9 cellular contexts compared by ENCODE assay signal in the genomic region with DNA sequence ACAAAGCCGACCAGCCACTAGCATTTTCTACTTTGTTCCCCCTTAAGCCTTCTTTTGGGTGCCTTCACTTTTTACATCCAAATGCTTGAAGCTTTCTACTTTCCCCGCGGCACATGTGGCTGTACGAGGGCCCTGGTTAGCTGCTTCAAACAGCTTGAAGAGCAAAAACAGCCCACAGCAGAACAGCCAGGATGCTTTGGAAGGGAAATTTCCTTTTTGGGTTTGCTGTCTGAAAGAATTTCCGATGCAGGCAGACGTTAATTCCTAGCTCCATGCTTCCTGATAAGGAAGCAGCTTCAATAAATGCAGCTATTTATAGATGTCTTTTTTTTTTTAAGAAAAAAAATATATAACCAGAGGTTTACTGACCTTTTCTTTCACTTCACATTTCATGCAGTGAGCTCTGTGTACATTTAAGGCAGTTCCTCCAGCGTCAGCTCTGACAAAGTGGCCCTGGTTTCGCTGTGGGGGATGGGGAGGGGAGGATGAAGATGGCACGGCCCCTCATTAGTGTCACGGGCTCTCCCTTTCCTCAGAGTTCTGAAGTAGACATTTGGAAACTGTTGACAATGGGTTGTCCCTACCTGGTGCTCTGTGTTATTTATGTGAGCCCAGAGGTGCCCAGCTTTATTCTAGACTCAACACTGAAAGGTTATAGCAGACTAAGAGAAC.
DNase-seq lines count a peak whose midpoint lies in the region; FAIRE-seq and TF ChIP-seq lines count a peak whose summit lies in the region.
"Had no signal": no experiment of that assay in that cellular context is flagged by ENCODE, and none has a peak within 500 bp of the region (broad histone marks: within the 10 kb centered on the region; RNA-seq: fewer than 3 reads in every experiment).

No MANE protein-coding gene starts in this region.

- no peak for FAIRE-seq in kidney (lab: Jason Lieb, UNC)
- FAIRE-seq: K562 had no signal

- intact Hi-C loops in activated CD4-positive, alpha-beta memory T cell treated with anti-CD3 and anti-CD28 coated beads for 36 hours (cut with micrococcal nuclease) = no loop called here
- intact Hi-C loops in kidney (cut with DNase I) = no loop called here
- intact Hi-C loops in Caco-2 (cut with micrococcal nuclease; ENCODE audit: unreplicated experiment) = no loop called here

- peaks cover 31% of the 10 kb centered on the region for H3K36me3 Mint-ChIP-seq in activated CD4-positive, alpha-beta memory T cell treated with anti-CD3 and anti-CD28 coated beads for 36 hours
- peaks cover 34% of the 10 kb centered on the region for H3K36me3 Mint-ChIP-seq in activated CD4-positive, alpha-beta memory T cell treated with anti-CD3 and anti-CD28 coated beads, Interleukin-2, amount 10 ng/mL, durations not matched to agents 7 days and 5 days (ENCODE audit: low read depth)
- H3K36me3 Mint-ChIP-seq in type B pancreatic cell (peaks cover 40% of the 10 kb centered on the region), Caco-2 (ENCODE audit: insufficient read depth, unreplicated experiment) (no peaks in the 10 kb centered on the region)

- peak overlapping the region; percentile 16 for H3K4me3 ChIP-seq in OCI-LY3 (ENCODE audit: low read length)
- H3K4me3 ChIP-seq in kidney (ENCODE audit: low read length in 2 of 2) = no peak overlapping the region
- no peak overlapping the region for H3K4me3 ChIP-seq in Caco-2 (ENCODE audit: low read depth, low read length)
- no peak overlapping the region for H3K4me3 ChIP-seq in GM23248
- H3K4me3 ChIP-seq: K562 had no signal

- CTCF ChIA-PET in activated CD4-positive, alpha-beta memory T cell treated with anti-CD3 and anti-CD28 coated beads for 36 hours (lab: Charles Lee) = interaction anchor here (0.6 to 2.1 kb wide), 4 partner anchors 73 to 274 kb away, joined by 3 to 9 read pairs (median 4); no protein-coding TSS in a partner anchor
- CTCF ChIA-PET in activated CD4-positive, alpha-beta memory T cell treated with anti-CD3 and anti-CD28 coated beads, Interleukin-2, amount 10 ng/mL, durations not matched to agents 7 days and 5 days (lab: Charles Lee) = interaction anchor here (0.6 kb wide), 1 partner anchor 265 kb away, joined by 4 read pairs; no protein-coding TSS in a partner anchor
- CTCF ChIA-PET in Caco-2 (lab: Charles Lee) = interaction anchor here (0.6 kb wide), 1 partner anchor 508 kb away, joined by 3 read pairs; no protein-coding TSS in a partner anchor

- H3F3A ChIP-seq in GM23248 (ENCODE audit: insufficient read depth) = peaks cover 21% of the 10 kb centered on the region

- POLR2A ChIA-PET in activated CD4-positive, alpha-beta memory T cell treated with anti-CD3 and anti-CD28 coated beads for 36 hours (lab: Charles Lee) = interaction anchor here (0.6 to 1.5 kb wide), 3 partner anchors 27 to 109 kb away, joined by 3 to 5 read pairs (median 3); no protein-coding TSS in a partner anchor
- POLR2A ChIA-PET in activated CD4-positive, alpha-beta memory T cell treated with anti-CD3 and anti-CD28 coated beads, Interleukin-2, amount 10 ng/mL, durations not matched to agents 7 days and 5 days (lab: Charles Lee) = interaction anchor here (1.0 to 1.4 kb wide), 2 partner anchors 15 to 28 kb away, joined by 3 to 4 read pairs; no protein-coding TSS in a partner anchor
- POLR2A ChIA-PET in Caco-2 (lab: Charles Lee) = no interaction called here

- DNase-seq in activated CD4-positive, alpha-beta memory T cell treated with anti-CD3 and anti-CD28 coated beads for 36 hours = peak; percentile 43
- DNase-seq in activated CD4-positive, alpha-beta memory T cell treated with anti-CD3 and anti-CD28 coated beads, Interleukin-2, amount 10 ng/mL, durations not matched to agents 7 days and 5 days = no peak
- DNase-seq in kidney (no peak), type B pancreatic cell (ENCODE audit: extremely low spot score, unreplicated experiment) (no peak), Caco-2 (no peak), GM23248 (no peak)
- no peak for DNase-seq in stimulated activated CD4-positive, alpha-beta T cell treated with anti-CD3 and anti-CD28 coated beads, Interleukin-2, amount 100 ng/mL, for 48 hours

- 82 to 85% methylated on average over 10 of the region's 10 CpGs for WGBS in GM23248 (ENCODE audit: low coverage in 1 of 2, low lambda C conversion rate in 2 of 2, missing lambda C conversion rate in 2 of 2), 2 experiments

- in situ Hi-C loops in GM23248 (cut with MboI) = no loop called here

- peaks cover 91% of the 10 kb centered on the region for H3K79me2 ChIP-seq in OCI-LY3 (ENCODE audit: low read length)
- peaks cover 12% of the 10 kb centered on the region for H3K79me2 ChIP-seq in GM23248 (ENCODE audit: insufficient read depth)

- H3K36me3 ChIP-seq in OCI-LY3 (replicated peaks; ENCODE audit: low read depth, low read length) (peaks cover 18% of the 10 kb centered on the region), kidney (ENCODE audit: control insufficient read depth in 1 of 2, insufficient read depth in 2 of 2, low read length in 2 of 2) (no peaks in the 10 kb centered on the region), Caco-2 (ENCODE audit: control insufficient read depth, insufficient read depth, low read length) (no peaks in the 10 kb centered on the region; the same call in 1 of the 2 replicates), GM23248 (ENCODE audit: low read depth) (no peaks in the 10 kb centered on the region)

- no peaks in the 10 kb centered on the region for H3K9me3 ChIP-seq in OCI-LY3 (ENCODE audit: insufficient read depth, low read length)
- no peaks in the 10 kb centered on the region for H3K9me3 ChIP-seq in kidney (ENCODE audit: control insufficient read depth in 1 of 2, low read length in 2 of 2)
- no peaks in the 10 kb centered on the region for H3K9me3 ChIP-seq in Caco-2
- H3K9me3 ChIP-seq in GM23248 (ENCODE audit: low read depth) = no peaks in the 10 kb centered on the region

- TF ChIP-seq CTCF in OCI-LY3 (IDR thresholded peaks at IDR 0.05; ENCODE audit: low read depth, low read length) (no peak), kidney (IDR thresholded peaks at IDR 0.05; ENCODE audit: borderline replicate concordance, extremely low read depth, insufficient read depth) (no peak), type B pancreatic cell (conservative IDR thresholded peaks at IDR 0.05) (no peak), Caco-2 (IDR thresholded peaks at IDR 0.05; ENCODE audit: insufficient read depth in 1 of 2, low read depth in 1 of 2, low read length in 1 of 2, severe bottlenecking in 1 of 2, unreplicated experiment in 1 of 2) (no peak)

- peaks cover 49% of the 10 kb centered on the region for H3K4me1 Mint-ChIP-seq in activated CD4-positive, alpha-beta memory T cell treated with anti-CD3 and anti-CD28 coated beads for 36 hours (ENCODE audit: low read depth)
- peaks cover 30% of the 10 kb centered on the region for H3K4me1 Mint-ChIP-seq in activated CD4-positive, alpha-beta memory T cell treated with anti-CD3 and anti-CD28 coated beads, Interleukin-2, amount 10 ng/mL, durations not matched to agents 7 days and 5 days
- H3K4me1 Mint-ChIP-seq in type B pancreatic cell (ENCODE audit: unreplicated experiment) (peaks cover 14% of the 10 kb centered on the region), Caco-2 (ENCODE audit: low read depth, unreplicated experiment) (peaks cover 11% of the 10 kb centered on the region)

- H3K9me3 Mint-ChIP-seq in activated CD4-positive, alpha-beta memory T cell treated with anti-CD3 and anti-CD28 coated beads for 36 hours = no peaks in the 10 kb centered on the region
- H3K9me3 Mint-ChIP-seq in activated CD4-positive, alpha-beta memory T cell treated with anti-CD3 and anti-CD28 coated beads, Interleukin-2, amount 10 ng/mL, durations not matched to agents 7 days and 5 days = no peaks in the 10 kb centered on the region
- H3K9me3 Mint-ChIP-seq in type B pancreatic cell (no peaks in the 10 kb centered on the region), Caco-2 (ENCODE audit: unreplicated experiment) (no peaks in the 10 kb centered on the region)

- peak overlapping the region; percentile 76 for H3K27ac Mint-ChIP-seq in activated CD4-positive, alpha-beta memory T cell treated with anti-CD3 and anti-CD28 coated beads for 36 hours
- H3K27ac Mint-ChIP-seq in activated CD4-positive, alpha-beta memory T cell treated with anti-CD3 and anti-CD28 coated beads, Interleukin-2, amount 10 ng/mL, durations not matched to agents 7 days and 5 days = no peak overlapping the region
- H3K27ac Mint-ChIP-seq in type B pancreatic cell (peak overlapping the region; percentile 2), Caco-2 (ENCODE audit: unreplicated experiment) (no peak overlapping the region)

- H3K9me2 ChIP-seq in GM23248 (ENCODE audit: insufficient read depth) = no peaks in the 10 kb centered on the region

- no TSS peak for BruUV-seq in Caco-2 (replicated peaks; lab: Mats Ljungman, UMichigan)

- peak overlapping the region; percentile 72 for H3K4me2 ChIP-seq in OCI-LY3 (ENCODE audit: low read length)
- no peak overlapping the region for H3K4me2 ChIP-seq in GM23248 (ENCODE audit: unreplicated experiment)

- H3K27ac ChIP-seq in OCI-LY3 (ENCODE audit: low read length) = peak overlapping the region; percentile 96
- peak overlapping the region; percentile 75 to 78 for H3K27ac ChIP-seq in kidney (ENCODE audit: low read depth in 2 of 2, low read length in 2 of 2)
- H3K27ac ChIP-seq in GM23248 = no peak overlapping the region

- H4K20me1 ChIP-seq in OCI-LY3 (ENCODE audit: insufficient read depth, low read length) = no peaks in the 10 kb centered on the region
- no peaks in the 10 kb centered on the region for H4K20me1 ChIP-seq in GM23248 (ENCODE audit: insufficient read depth)

- no peak overlapping the region for H3K4me3 Mint-ChIP-seq in activated CD4-positive, alpha-beta memory T cell treated with anti-CD3 and anti-CD28 coated beads for 36 hours
- no peak overlapping the region for H3K4me3 Mint-ChIP-seq in activated CD4-positive, alpha-beta memory T cell treated with anti-CD3 and anti-CD28 coated beads, Interleukin-2, amount 10 ng/mL, durations not matched to agents 7 days and 5 days
- H3K4me3 Mint-ChIP-seq in type B pancreatic cell (no peak overlapping the region), Caco-2 (ENCODE audit: unreplicated experiment) (no peak overlapping the region)

- H2AFZ ChIP-seq in OCI-LY3 (ENCODE audit: low read depth, low read length) = no peak overlapping the region
- H2AFZ ChIP-seq in GM23248 = no peak overlapping the region

- H3K27me3 ChIP-seq in OCI-LY3 (ENCODE audit: low read depth, low read length) (no peaks in the 10 kb centered on the region), Caco-2 (replicated peaks; ENCODE audit: control insufficient read depth, insufficient read depth, low read length) (no peaks in the 10 kb centered on the region), GM23248 (replicated peaks; ENCODE audit: insufficient read depth) (no peaks in the 10 kb centered on the region)

- H3K9ac ChIP-seq in OCI-LY3 (ENCODE audit: low read length) = peak overlapping the region; percentile 90
- H3K9ac ChIP-seq in kidney (ENCODE audit: low read length in 2 of 2) = no peak overlapping the region
- no peak overlapping the region for H3K9ac ChIP-seq in GM23248

- peaks cover 99% of the 10 kb centered on the region for H3K4me1 ChIP-seq in OCI-LY3 (ENCODE audit: low read length)
- H3K4me1 ChIP-seq in kidney (ENCODE audit: control insufficient read depth in 1 of 2, insufficient read depth in 1 of 2, low read depth in 1 of 2, low read length in 2 of 2) = peaks cover 17 to 19% of the 10 kb centered on the region in 2 donors
- peaks cover 12% of the 10 kb centered on the region for H3K4me1 ChIP-seq in Caco-2
- H3K4me1 ChIP-seq in GM23248 (ENCODE audit: insufficient read depth) = peaks cover 25% of the 10 kb centered on the region

- H3K27me3 Mint-ChIP-seq in activated CD4-positive, alpha-beta memory T cell treated with anti-CD3 and anti-CD28 coated beads for 36 hours = no peaks in the 10 kb centered on the region
- no peaks in the 10 kb centered on the region for H3K27me3 Mint-ChIP-seq in activated CD4-positive, alpha-beta memory T cell treated with anti-CD3 and anti-CD28 coated beads, Interleukin-2, amount 10 ng/mL, durations not matched to agents 7 days and 5 days
- no peaks in the 10 kb centered on the region for H3K27me3 Mint-ChIP-seq in type B pancreatic cell
- no peaks in the 10 kb centered on the region for H3K27me3 Mint-ChIP-seq in Caco-2 (ENCODE audit: insufficient read depth, unreplicated experiment)

Comparison
In these comparisons a context has a peak if more than half of its experiments do, and no peak if none do; other contexts are left out.
1. H3K27ac Mint-ChIP-seq: peak in activated CD4-positive, alpha-beta memory T cell treated with anti-CD3 and anti-CD28 coated beads for 36 hours (single experiment) and type B pancreatic cell (single experiment); none in activated CD4-positive, alpha-beta memory T cell treated with anti-CD3 and anti-CD28 coated beads, Interleukin-2, amount 10 ng/mL, durations not matched to agents 7 days and 5 days (single experiment) and Caco-2 (single experiment).